ENCODE assay signal across 16 cellular contexts in genomic region chr1:41500781-41501518, GRCh38. TPM values are rescaled to one million over a fixed set of nuclear protein-coding genes. Genes with fewer than 3 reads are reported as not detected.
DNase-seq lines count a peak whose midpoint lies in the region; ATAC-seq and TF ChIP-seq lines count a peak whose summit lies in the region.
"Had no signal": no experiment of that assay in that cellular context is flagged by ENCODE, and none has a peak within 500 bp of the region (broad histone marks: within the 10 kb centered on the region; RNA-seq: fewer than 3 reads in every experiment).

No MANE protein-coding gene starts in this region.

- no peak overlapping the region for H3K18ac ChIP-seq in trophoblast cell (ENCODE audit: low read length)

- peaks cover 0 to 6% (median 3%) of the 10 kb centered on the region in 3 donors for H3K27me3 Mint-ChIP-seq in immature natural killer cell (ENCODE audit: low read depth in 3 of 3)

- TF ChIP-seq CTCF in C4-2B (conservative IDR thresholded peaks at IDR 0.05) = no peak

- H3K36me3 ChIP-seq in trophoblast cell (ENCODE audit: control insufficient read depth in 1 of 2, insufficient read depth in 2 of 2, low read length in 2 of 2) = no peaks in the 10 kb centered on the region
- H3K36me3 ChIP-seq: BLaER1 had no signal

- H4K8ac ChIP-seq in trophoblast cell (ENCODE audit: low read depth, low read length) = no peak overlapping the region

- no peak overlapping the region for H3K9ac ChIP-seq in trophoblast cell (ENCODE audit: low read length)
- H3K9ac ChIP-seq: BLaER1 had no signal

- H3K79me1 ChIP-seq in trophoblast cell (ENCODE audit: low read length) = peaks cover 15% of the 10 kb centered on the region

- H3K4me3 Mint-ChIP-seq in immature natural killer cell = no peak overlapping the region
- H3K4me3 Mint-ChIP-seq: activated CD4-positive, alpha-beta memory T cell treated with anti-CD3 and anti-CD28 coated beads, Interleukin-2, amount 10 ng/mL, durations not matched to agents 7 days and 5 days; dendritic cell treated with granulocyte-macrophage colony-stimulating factor and Interleukin-4, amounts not matched to agents 40 ng/mL and 50 ng/mL, for 4 days; T-helper 1 cell treated with Interleukin-12 subunit alpha and Interleukin-12 subunit beta and Interleukin-4 antibody, amounts not matched to agents 30 μg/mL and 1 μg/mL, for 36 hours had no signal

- H3K4ac ChIP-seq in trophoblast cell (ENCODE audit: low read depth, low read length) = no peak overlapping the region

- H4K12ac ChIP-seq in trophoblast cell (ENCODE audit: low read depth, low read length) = no peak overlapping the region

- DNase-seq in RPMI7951 (ENCODE audit: low read depth) (peak; percentile 22), foreskin melanocyte (peak; percentile 24), trophoblast cell (peak; percentile 48 to 59), D341Med (ENCODE audit: low spot score) (no peak), C1 segment of cervical spinal cord (lab: John Stamatoyannopoulos, UW) (no peak), immature natural killer cell (no peak)
- no peak for DNase-seq in stimulated activated naive CD8-positive, alpha-beta T cell treated with anti-CD3 and anti-CD28 coated beads, Interleukin-15, Interleukin-2, amounts not matched to agents 100 U/mL and 50 U/mL, for 24 hours
- DNase-seq: activated CD4-positive, alpha-beta memory T cell treated with anti-CD3 and anti-CD28 coated beads, Interleukin-2, amount 10 ng/mL, durations not matched to agents 7 days and 5 days; activated naive CD4-positive, alpha-beta T cell had no signal

- H3K27me3 ChIP-seq in trophoblast cell (ENCODE audit: insufficient read depth, low read length) = no peaks in the 10 kb centered on the region

- peak overlapping the region; percentile 21 for H2AK5ac ChIP-seq in trophoblast cell (ENCODE audit: low read length)

- H3K23ac ChIP-seq in trophoblast cell (ENCODE audit: low read length) = no peak overlapping the region

- no peaks in the 10 kb centered on the region for H3K9me3 Mint-ChIP-seq in immature natural killer cell
- H3K9me3 Mint-ChIP-seq: activated CD4-positive, alpha-beta memory T cell treated with anti-CD3 and anti-CD28 coated beads, Interleukin-2, amount 10 ng/mL, durations not matched to agents 7 days and 5 days; dendritic cell treated with granulocyte-macrophage colony-stimulating factor and Interleukin-4, amounts not matched to agents 40 ng/mL and 50 ng/mL, for 4 days; T-helper 1 cell treated with Interleukin-12 subunit alpha and Interleukin-12 subunit beta and Interleukin-4 antibody, amounts not matched to agents 30 μg/mL and 1 μg/mL, for 36 hours had no signal

- H3K4me1 Mint-ChIP-seq in immature natural killer cell = peaks cover 2 to 5% of the 10 kb centered on the region in 2 donors
- H3K4me1 Mint-ChIP-seq: activated CD4-positive, alpha-beta memory T cell treated with anti-CD3 and anti-CD28 coated beads, Interleukin-2, amount 10 ng/mL, durations not matched to agents 7 days and 5 days had no signal

- H3K14ac ChIP-seq in trophoblast cell (ENCODE audit: low read length) = no peak overlapping the region

- peak overlapping the region; percentile 38 for H2BK12ac ChIP-seq in trophoblast cell (ENCODE audit: low read length)

- no peak overlapping the region for H2AFZ ChIP-seq in trophoblast cell (ENCODE audit: insufficient read depth, low read length, poor library complexity)

- no peak for ATAC-seq in stimulated activated naive CD8-positive, alpha-beta T cell treated with anti-CD3 and anti-CD28 coated beads, Interleukin-15, Interleukin-2, amounts not matched to agents 100 U/mL and 50 U/mL, for 24 hours

- no peak overlapping the region for H2BK5ac ChIP-seq in trophoblast cell (ENCODE audit: low read depth, low read length, poor library complexity)

- H3K4me2 ChIP-seq in trophoblast cell (ENCODE audit: low read length) = no peak overlapping the region
- H3K4me2 ChIP-seq: BLaER1 had no signal

- peaks cover 38 to 41% of the 10 kb centered on the region in 2 experiments for H3K4me1 ChIP-seq in trophoblast cell (ENCODE audit: control insufficient read depth in 1 of 2, insufficient read depth in 2 of 2, low read length in 2 of 2)

- H3K79me2 ChIP-seq in trophoblast cell (ENCODE audit: control insufficient read depth, insufficient read depth, low read length, poor library complexity) = peaks cover 5% of the 10 kb centered on the region

- H2BK120ac ChIP-seq in trophoblast cell (ENCODE audit: insufficient read depth, low read length, poor library complexity) = peak overlapping the region; percentile 25

- no peak overlapping the region for H3K4me3 ChIP-seq in trophoblast cell (ENCODE audit: low read depth, low read length)
- H3K4me3 ChIP-seq: BLaER1 had no signal

- no peak overlapping the region for H3K27ac Mint-ChIP-seq in immature natural killer cell
- H3K27ac Mint-ChIP-seq: activated CD4-positive, alpha-beta memory T cell treated with anti-CD3 and anti-CD28 coated beads, Interleukin-2, amount 10 ng/mL, durations not matched to agents 7 days and 5 days; dendritic cell treated with granulocyte-macrophage colony-stimulating factor and Interleukin-4, amounts not matched to agents 40 ng/mL and 50 ng/mL, for 4 days; T-helper 1 cell treated with Interleukin-12 subunit alpha and Interleukin-12 subunit beta and Interleukin-4 antibody, amounts not matched to agents 30 μg/mL and 1 μg/mL, for 36 hours had no signal

- no peaks in the 10 kb centered on the region for H3K9me3 ChIP-seq in trophoblast cell (ENCODE audit: insufficient read depth, low read depth, low read length)
- H3K9me3 ChIP-seq: BLaER1 had no signal

- H3K27ac ChIP-seq in C4-2B (peak overlapping the region; percentile 84), trophoblast cell (ENCODE audit: low read depth, low read length) (no peak overlapping the region)
- H3K27ac ChIP-seq: BLaER1 had no signal

- no peaks in the 10 kb centered on the region for H3K36me3 Mint-ChIP-seq in immature natural killer cell

- no CpG with 5 or more reads among the region's 7 CpGs for WGBS in trophoblast cell (ENCODE audit: extremely low coverage, insufficient coverage, insufficient read length)

- peak overlapping the region; percentile 74 for H4K91ac ChIP-seq in trophoblast cell (ENCODE audit: low read depth, low read length)

RNA-seq across cellular contexts. Expression of gene EDN2, which starts 16.5 kb away (rescaled TPM):
- not detected in 2 replicates for total RNA-seq in RPMI7951 (2014; rRNA removed; shearing (Covaris generic))
- polyA plus RNA-seq in trophoblast cell (2013) = 0.14 and 0.19 TPM in 2 replicates
- polyA plus RNA-seq in immature natural killer cell = not detected
- total RNA-seq: activated CD4-positive, alpha-beta memory T cell treated with anti-CD3 and anti-CD28 coated beads, Interleukin-2, amount 10 ng/mL, durations not matched to agents 7 days and 5 days; HT1080; lung microvascular endothelial cell; pulmonary artery endothelial cell had no signal

Comparison
In these comparisons a context has a peak if more than half of its experiments do, and no peak if none do; other contexts are left out.
1. DNase-seq: peak in RPMI7951 (single experiment), foreskin melanocyte (single experiment) and trophoblast cell (2 of 2); none in D341Med (single experiment), C1 segment of cervical spinal cord (0 of 14), immature natural killer cell (0 of 3) and stimulated activated naive CD8-positive, alpha-beta T cell treated with anti-CD3 and anti-CD28 coated beads, Interleukin-15, Interleukin-2, amounts not matched to agents 100 U/mL and 50 U/mL, for 24 hours (single experiment).